24 cellular contexts compared by ENCODE assay signal in genomic region chr3:105714459-105714858, GRCh38.
"Had no signal": no experiment of that assay in that cellular context is flagged by ENCODE, and none has a peak within 500 bp of the region (broad histone marks: within the 10 kb centered on the region; RNA-seq: fewer than 3 reads in every experiment).

No MANE protein-coding gene starts in this region.

- H3K27ac ChIP-seq: ascending aorta, gastroesophageal sphincter, hepatocyte, left lung, lower lobe of right lung, vagina had no signal

- H3K27me3 ChIP-seq: ascending aorta, gastroesophageal sphincter, hepatocyte, left lung, vagina had no signal

- H3K9me3 ChIP-seq: ascending aorta, gastroesophageal sphincter, left lung, lower lobe of right lung, mucosa of descending colon, vagina had no signal

- DNase-seq: activated CD4-positive, alpha-beta T cell treated with anti-CD3 and anti-CD28 coated beads for 36 hours; activated CD4-positive, alpha-beta T cell treated with anti-CD3 and anti-CD28 coated beads, Interleukin-2, amount 50 U/mL, for 4 hours; activated CD4-positive, CD25-positive, alpha-beta regulatory T cell; activated CD8-positive, alpha-beta memory T cell treated with anti-CD3 and anti-CD28 coated beads, Interleukin-2, amount 50 U/mL, for 4 hours; activated gamma-delta T cell; activated naive CD4-positive, alpha-beta T cell treated with anti-CD3 and anti-CD28 coated beads, Interleukin-2, amount 10 ng/mL, durations not matched to agents 7 days and 5 days; activated naive CD8-positive, alpha-beta T cell treated with anti-CD3 and anti-CD28 coated beads, Interleukin-2, amount 10 ng/mL, durations not matched to agents 7 days and 5 days; activated T-cell treated with anti-CD3 and anti-CD28 coated beads, Interleukin-2, amount 50 U/mL, for 1 hour; caudate nucleus; immature natural killer cell; kidney glomerular epithelial cell; lower lobe of right lung; mesendoderm; mucosa of descending colon; nephron progenitor cell; occipital lobe; right cardiac atrium; stimulated activated CD4-positive, alpha-beta T cell treated with anti-CD3 and anti-CD28 coated beads, Interleukin-2, amount 100 ng/mL, for 48 hours; T-helper 1 cell had no signal

- H2AFZ ChIP-seq: hepatocyte had no signal

- H3K79me2 ChIP-seq: hepatocyte had no signal

- H3K4me1 ChIP-seq: ascending aorta, gastroesophageal sphincter, left lung, lower lobe of right lung, vagina had no signal

- H3K4me3 ChIP-seq: ascending aorta, gastroesophageal sphincter, hepatocyte, left lung, lower lobe of right lung, mucosa of descending colon, vagina had no signal

- H3K4me2 ChIP-seq: hepatocyte had no signal
